24 cellular contexts compared by ENCODE assay signal in genomic region chr11:16456366-16456765, GRCh38.
"Had no signal": no experiment of that assay in that cellular context is flagged by ENCODE, and none has a peak within 500 bp of the region (broad histone marks: within the 10 kb centered on the region; RNA-seq: fewer than 3 reads in every experiment).

No MANE protein-coding gene starts in this region.

- H3K4me2 ChIP-seq: PC-9 had no signal

- H3K27me3 Mint-ChIP-seq: activated CD4-positive, alpha-beta T cell treated with anti-CD3 and anti-CD28 coated beads, Interleukin-2, amount 10 ng/mL, durations not matched to agents 7 days and 5 days; activated CD8-positive, alpha-beta T cell treated with anti-CD3 and anti-CD28 coated beads for 36 hours; activated naive CD8-positive, alpha-beta T cell treated with anti-CD3 and anti-CD28 coated beads, Interleukin-2, amount 10 ng/mL, durations not matched to agents 7 days and 5 days; T-cell had no signal

- ATAC-seq: activated CD8-positive, alpha-beta T cell treated with anti-CD3 and anti-CD28 coated beads for 36 hours; body of pancreas; T-cell had no signal

- H3K4me1 ChIP-seq: adrenal gland, body of pancreas had no signal

- H3K36me3 ChIP-seq: adrenal gland, cardiac muscle cell, MG63 had no signal

- H3K27ac ChIP-seq: adrenal gland, body of pancreas, cardiac muscle cell, PC-9, SK-N-MC, VCaP had no signal

- H3K27ac Mint-ChIP-seq: activated CD4-positive, alpha-beta T cell treated with anti-CD3 and anti-CD28 coated beads, Interleukin-2, amount 10 ng/mL, durations not matched to agents 7 days and 5 days; activated CD8-positive, alpha-beta T cell treated with anti-CD3 and anti-CD28 coated beads for 36 hours; activated naive CD8-positive, alpha-beta T cell treated with anti-CD3 and anti-CD28 coated beads, Interleukin-2, amount 10 ng/mL, durations not matched to agents 7 days and 5 days; T-cell had no signal

- H3K36me3 Mint-ChIP-seq: activated naive CD8-positive, alpha-beta T cell treated with anti-CD3 and anti-CD28 coated beads, Interleukin-2, amount 10 ng/mL, durations not matched to agents 7 days and 5 days; T-cell had no signal

- H3K4me3 Mint-ChIP-seq: activated CD4-positive, alpha-beta T cell treated with anti-CD3 and anti-CD28 coated beads, Interleukin-2, amount 10 ng/mL, durations not matched to agents 7 days and 5 days; activated CD8-positive, alpha-beta T cell treated with anti-CD3 and anti-CD28 coated beads for 36 hours; activated naive CD8-positive, alpha-beta T cell treated with anti-CD3 and anti-CD28 coated beads, Interleukin-2, amount 10 ng/mL, durations not matched to agents 7 days and 5 days; T-cell had no signal

- H3K27me3 ChIP-seq: adrenal gland, body of pancreas, MG63 had no signal

- H3K4me1 Mint-ChIP-seq: activated CD4-positive, alpha-beta T cell treated with anti-CD3 and anti-CD28 coated beads, Interleukin-2, amount 10 ng/mL, durations not matched to agents 7 days and 5 days; activated naive CD8-positive, alpha-beta T cell treated with anti-CD3 and anti-CD28 coated beads, Interleukin-2, amount 10 ng/mL, durations not matched to agents 7 days and 5 days; T-cell had no signal

- H3K9me3 Mint-ChIP-seq: activated CD4-positive, alpha-beta T cell treated with anti-CD3 and anti-CD28 coated beads, Interleukin-2, amount 10 ng/mL, durations not matched to agents 7 days and 5 days; activated CD8-positive, alpha-beta T cell treated with anti-CD3 and anti-CD28 coated beads for 36 hours had no signal

- H2AFZ ChIP-seq: PC-9 had no signal

- H3K9me3 ChIP-seq: adrenal gland, body of pancreas, MG63 had no signal

- DNase-seq: activated CD4-positive, alpha-beta T cell treated with anti-CD3 and anti-CD28 coated beads, Interleukin-2, amount 10 ng/mL, durations not matched to agents 7 days and 5 days; activated CD4-positive, CD25-positive, alpha-beta regulatory T cell; activated CD8-positive, alpha-beta memory T cell treated with anti-CD3 and anti-CD28 coated beads, Interleukin-2, amount 50 U/mL, for 4 hours; activated CD8-positive, alpha-beta T cell treated with anti-CD3 and anti-CD28 coated beads for 36 hours; activated naive CD4-positive, alpha-beta T cell treated with anti-CD3 and anti-CD28 coated beads, Interleukin-2, amount 50 U/mL, for 16 hours; activated naive CD8-positive, alpha-beta T cell treated with anti-CD3 and anti-CD28 coated beads, Interleukin-2, amount 10 ng/mL, durations not matched to agents 7 days and 5 days; adrenal gland; anterior cingulate cortex; body of pancreas; MG63; NCI-H1105; NCI-H1436 treated with DMSO at 0.1 percent for 48 hours; NCI-H187; NCI-H2081 treated with DMSO at 0.1 percent for 48 hours; NCI-H446; NCI-H524; PC-9; SIG-M5; T-cell; T-helper 2 cell; T1000 had no signal

- H3K4me3 ChIP-seq: adrenal gland, body of pancreas, cardiac muscle cell, MG63, PC-9, SK-N-MC had no signal
